Comparison of ENCODE assay signal across 8 cellular contexts in genomic region chr3:51670711-51671089, GRCh38. TPM values are rescaled to one million over a fixed set of nuclear protein-coding genes. Genes with fewer than 3 reads are reported as not detected.
DNase-seq lines count a peak whose midpoint lies in the region; ATAC-seq and TF ChIP-seq lines count a peak whose summit lies in the region.

No MANE protein-coding gene starts in this region.

- H3K9me3 ChIP-seq in left ventricle myocardium inferior (replicated peaks) (no peaks in the 10 kb centered on the region), Loucy (ENCODE audit: insufficient read depth, low read depth, low read length) (no peaks in the 10 kb centered on the region), endocrine pancreas (ENCODE audit: control insufficient read depth, low read length) (no peaks in the 10 kb centered on the region), psoas muscle (no peaks in the 10 kb centered on the region)

- H4K20me1 ChIP-seq in Loucy (ENCODE audit: insufficient read depth, low read length, poor library complexity, severe bottlenecking) = peaks cover 15% of the 10 kb centered on the region

- H3K4me2 ChIP-seq in Loucy (ENCODE audit: low read depth, low read length, poor library complexity, severe bottlenecking) = peak overlapping the region; percentile 79

- H3K27ac ChIP-seq in left ventricle myocardium inferior (replicated peaks) = peak overlapping the region; percentile 98
- peak overlapping the region; percentile 82 for H3K27ac ChIP-seq in psoas muscle

- DNase-seq in left ventricle myocardium inferior (no peak), cardiac septum (ENCODE audit: low spot score) (no peak), psoas muscle (no peak), COLO829 (ENCODE audit: low spot score) (no peak), NCI-H82 treated with DMSO at 0.1 percent for 48 hours (lab: John Stamatoyannopoulos, UW; ENCODE audit: unreplicated experiment) (no peak), medulla oblongata (ENCODE audit: extremely low spot score) (no peak)

- H2AFZ ChIP-seq in Loucy (ENCODE audit: low read length) = no peak overlapping the region

- no peak for ATAC-seq in psoas muscle

- H3F3A ChIP-seq in Loucy (ENCODE audit: low read depth) = no peaks in the 10 kb centered on the region

- WGBS in psoas muscle, 3 donors = 12 to 15% (median 15%) methylated on average over 13 to 14 of the region's 14 CpGs

- H3K79me2 ChIP-seq in Loucy (ENCODE audit: insufficient read depth, low read length) = peaks cover 35% of the 10 kb centered on the region

- intact Hi-C loops in left ventricle myocardium inferior (cut with micrococcal nuclease) = no loop called here
- intact Hi-C loops in cardiac septum (cut with DNase I) = loop anchor here (2.0 to 5.0 kb wide), 3 partner anchors 16 to 170 kb away; partner anchors contain the start of genes DCAF1 and RAD54L2
- intact Hi-C loops in psoas muscle (cut with DNase I) = loop anchor here (5.0 to 10.0 kb wide), 2 partner anchors 276 to 283 kb away; partner anchors contain the start of genes MANF (in 1 of the 2) and RBM15B (in 1 of the 2)

- peaks cover 15% of the 10 kb centered on the region for H3K36me3 ChIP-seq in left ventricle myocardium inferior
- no peaks in the 10 kb centered on the region for H3K36me3 ChIP-seq in Loucy (ENCODE audit: insufficient read depth, low read length)
- no peaks in the 10 kb centered on the region for H3K36me3 ChIP-seq in endocrine pancreas (ENCODE audit: control insufficient read depth, insufficient read depth, low read length)
- H3K36me3 ChIP-seq in psoas muscle (ENCODE audit: insufficient read depth in 1 of 2, low read depth in 1 of 2) = peaks cover 0 to 15% of the 10 kb centered on the region in 2 donors

- H3K4me1 ChIP-seq in left ventricle myocardium inferior (peaks cover 51% of the 10 kb centered on the region), Loucy (ENCODE audit: insufficient read depth, low read length, poor library complexity, severe bottlenecking) (peaks cover 55% of the 10 kb centered on the region), endocrine pancreas (ENCODE audit: control insufficient read depth, insufficient read depth, low read length) (no peaks in the 10 kb centered on the region), psoas muscle (peaks cover 21% of the 10 kb centered on the region)

- no peaks in the 10 kb centered on the region for H3K27me3 ChIP-seq in left ventricle myocardium inferior (ENCODE audit: low read depth)
- H3K27me3 ChIP-seq in Loucy (ENCODE audit: insufficient read depth, low read length, poor library complexity, severe bottlenecking) = no peaks in the 10 kb centered on the region
- no peaks in the 10 kb centered on the region for H3K27me3 ChIP-seq in endocrine pancreas (ENCODE audit: control insufficient read depth, insufficient read depth, low read length)
- H3K27me3 ChIP-seq in psoas muscle (ENCODE audit: insufficient read depth in 3 of 3, low read length in 2 of 3) = no peaks in the 10 kb centered on the region

- H3K4me3 ChIP-seq in left ventricle myocardium inferior = peak overlapping the region; percentile 89
- H3K4me3 ChIP-seq in Loucy (ENCODE audit: low read length, poor library complexity, severe bottlenecking) = peak overlapping the region; percentile 92
- H3K4me3 ChIP-seq in endocrine pancreas (ENCODE audit: control insufficient read depth, insufficient read depth, low read length) = no peak overlapping the region
- peak overlapping the region; percentile 89 for H3K4me3 ChIP-seq in psoas muscle

- peak overlapping the region; percentile 96 for H3K9ac ChIP-seq in Loucy (ENCODE audit: low read depth, low read length, poor library complexity, severe bottlenecking)
- peak overlapping the region; percentile 78 for H3K9ac ChIP-seq in endocrine pancreas (ENCODE audit: control insufficient read depth, insufficient read depth, low read length)

- H3K9me2 ChIP-seq in Loucy (replicated peaks; ENCODE audit: low read depth, low read length) = no peaks in the 10 kb centered on the region

- TF ChIP-seq CTCF in left ventricle myocardium inferior (IDR thresholded peaks at IDR 0.05; ENCODE audit: borderline replicate concordance) (no peak), Loucy (conservative IDR thresholded peaks at IDR 0.05; ENCODE audit: low read length) (no peak), psoas muscle (IDR thresholded peaks at IDR 0.05) (no peak)

RNA-seq across cellular contexts. Expression of gene TEX264, which starts 0.4 kb away (rescaled TPM):
- total RNA-seq in left ventricle myocardium inferior (33.9 TPM), cardiac septum (28.8 TPM), psoas muscle (10 to 100 TPM; 16.8 to 29.6 (median 21.9) TPM)
- polyA plus RNA-seq in psoas muscle = 10 to 100 TPM; 60.9 to 71.5 (median 66.2) TPM

RNA-seq across cellular contexts. Expression of gene GRM2, which starts 36.2 kb away (rescaled TPM):
- total RNA-seq in left ventricle myocardium inferior = 0.41 TPM
- 0.30 TPM for total RNA-seq in cardiac septum
- total RNA-seq in psoas muscle = under 1 TPM; 0.15 to 0.58 (median 0.42) TPM
- under 1 TPM; 0.09 to 0.13 (median 0.11) TPM for polyA plus RNA-seq in psoas muscle
